In genomic region chr15:93135459-93135858, GRCh38 we compare ENCODE assay signal across 24 cellular contexts. TPM values are rescaled to one million over a fixed set of nuclear protein-coding genes. Genes with fewer than 3 reads are reported as not detected.
"Had no signal": no experiment of that assay in that cellular context is flagged by ENCODE, and none has a peak within 500 bp of the region (broad histone marks: within the 10 kb centered on the region; RNA-seq: fewer than 3 reads in every experiment).

No MANE protein-coding gene starts in this region.

- H3K9me3 ChIP-seq: MG63, SJSA1 had no signal

- H3K27ac ChIP-seq: SJSA1, SK-N-MC had no signal

- H3K27me3 ChIP-seq: MG63, SJSA1 had no signal

- H3K4me1 ChIP-seq: SJSA1 had no signal

- ATAC-seq: HepG2 had no signal

- DNase-seq: IMR-90, Karpas-422, KG1, MG63, NCI-H1092, NCI-H1105 treated with DMSO at 0.1 percent for 48 hours, NCI-H1417 treated with DMSO at 0.1 percent for 48 hours, NCI-H146, NCI-H1694 treated with DMSO at 0.1 percent for 48 hours, NCI-H1930, NCI-H2081, NCI-H2107, NCI-H2227 treated with DMSO at 0.1 percent for 48 hours, NCI-H446, NCI-H510A, NCI-H524 treated with DMSO at 0.1 percent for 48 hours, NCI-H69, NCI-H774, RPMI8226, SIG-M5 had no signal

- H3K36me3 ChIP-seq: MG63, SJSA1 had no signal

- H3K4me3 ChIP-seq: MG63, SJSA1, SK-N-MC had no signal

RNA-seq across cellular contexts. Expression of gene RGMA, which starts 46.4 kb away (rescaled TPM):
- total RNA-seq: HepG2, HT1080 had no signal
- polyA plus RNA-seq: HepG2 had no signal
